In the genomic region with DNA sequence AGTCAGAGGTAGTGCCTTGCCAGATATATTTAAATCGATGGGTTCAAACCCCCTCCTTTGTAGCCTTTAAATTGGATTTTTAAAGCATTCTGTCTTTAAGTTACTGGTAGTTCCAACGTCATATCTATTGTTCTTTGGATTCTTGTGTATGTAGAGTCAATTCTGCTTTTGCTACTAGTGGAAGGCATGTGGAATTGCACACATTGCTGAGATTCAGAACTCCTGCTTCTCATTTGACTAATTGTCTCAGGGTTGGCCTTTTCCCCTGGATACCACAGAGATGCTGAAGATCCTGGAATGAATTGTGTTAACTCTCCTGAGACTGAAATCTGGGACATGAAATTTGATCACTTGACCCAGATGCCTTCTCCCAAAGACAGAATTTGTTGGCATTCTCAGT, we compare ENCODE assay signal across 14 cellular contexts.
DNase-seq lines count a peak whose midpoint lies in the region; ATAC-seq and TF ChIP-seq lines count a peak whose summit lies in the region.
"Had no signal": no experiment of that assay in that cellular context is flagged by ENCODE, and none has a peak within 500 bp of the region (broad histone marks: within the 10 kb centered on the region; RNA-seq: fewer than 3 reads in every experiment).

No MANE protein-coding gene starts in this region.

- no peak overlapping the region for H3K27ac ChIP-seq in cardiac muscle cell
- H3K27ac ChIP-seq in upper lobe of right lung, result no peak overlapping the region
- H3K27ac ChIP-seq: HL-60, pancreas, testis had no signal

- TF ChIP-seq CTCF in cardiac muscle cell (IDR thresholded peaks at IDR 0.05; ENCODE audit: low read depth, low read length), result peak; percentile 35
- peak; percentile 42 for TF ChIP-seq CTCF in glutamatergic neuron (IDR thresholded peaks at IDR 0.05; ENCODE audit: partially characterized antibody, unreplicated experiment)
- TF ChIP-seq CTCF in upper lobe of right lung (IDR thresholded peaks at IDR 0.05), result peak; percentile 8

- no peak overlapping the region for H3K4me3 ChIP-seq in cardiac muscle cell
- no peak overlapping the region for H3K4me3 ChIP-seq in upper lobe of right lung
- H3K4me3 ChIP-seq: pancreas, testis had no signal

- no peak overlapping the region for H3K27ac Mint-ChIP-seq in glutamatergic neuron (ENCODE audit: unreplicated experiment)
- H3K27ac Mint-ChIP-seq: B cell, immature natural killer cell had no signal

- H3K9me3 ChIP-seq in cardiac muscle cell (ENCODE audit: low read depth) (no peaks in the 10 kb centered on the region), upper lobe of right lung (no peaks in the 10 kb centered on the region)
- H3K9me3 ChIP-seq: pancreas, testis had no signal

- no peaks in the 10 kb centered on the region for H3K36me3 Mint-ChIP-seq in glutamatergic neuron (ENCODE audit: unreplicated experiment)
- H3K36me3 Mint-ChIP-seq: immature natural killer cell had no signal

- H3K4me1 ChIP-seq in cardiac muscle cell (ENCODE audit: low read depth) (peaks cover 11% of the 10 kb centered on the region), upper lobe of right lung (no peaks in the 10 kb centered on the region)
- H3K4me1 ChIP-seq: pancreas, testis had no signal

- H3K27me3 Mint-ChIP-seq in glutamatergic neuron (ENCODE audit: unreplicated experiment), result no peaks in the 10 kb centered on the region

- H3K4me1 Mint-ChIP-seq in glutamatergic neuron (ENCODE audit: low read depth, unreplicated experiment), result no peaks in the 10 kb centered on the region
- H3K4me1 Mint-ChIP-seq: B cell, immature natural killer cell had no signal

- ATAC-seq in left cardiac atrium (no peak), upper lobe of right lung (no peak)
- ATAC-seq: pancreas had no signal

- H3K4me3 Mint-ChIP-seq in glutamatergic neuron (ENCODE audit: unreplicated experiment), result no peak overlapping the region
- H3K4me3 Mint-ChIP-seq: B cell, immature natural killer cell had no signal

- H3K36me3 ChIP-seq in cardiac muscle cell, result no peaks in the 10 kb centered on the region
- no peaks in the 10 kb centered on the region for H3K36me3 ChIP-seq in upper lobe of right lung
- H3K36me3 ChIP-seq: pancreas had no signal

- intact Hi-C loops in left cardiac atrium (cut with DNase I), result no loop called here
- intact Hi-C loops in upper lobe of right lung (cut with DNase I), result no loop called here

- DNase-seq in cardiac muscle cell (ENCODE audit: low read depth in 1 of 2, low spot score in 1 of 2) (peak; percentile 4 to 19), left cardiac atrium (no peak), SW480 (ENCODE audit: low spot score) (peak; percentile 18), glutamatergic neuron (no peak), upper lobe of right lung (no peak), globus pallidus (ENCODE audit: low spot score) (no peak)
- DNase-seq in stimulated activated CD8-positive, alpha-beta memory T cell treated with anti-CD3 and anti-CD28 coated beads, Interleukin-4, amount 100 ng/mL, for 48 hours, result no peak
- no peak for DNase-seq in activated CD4-positive, alpha-beta T cell treated with anti-CD3 and anti-CD28 coated beads, Interleukin-2, amount 50 U/mL, for 1 hour
- DNase-seq: immature natural killer cell, NCI-H1105, pancreas, testis had no signal

- no peaks in the 10 kb centered on the region for H3K9me3 Mint-ChIP-seq in glutamatergic neuron (ENCODE audit: unreplicated experiment)
- H3K9me3 Mint-ChIP-seq: immature natural killer cell had no signal

- H3K27me3 ChIP-seq in cardiac muscle cell (no peaks in the 10 kb centered on the region), upper lobe of right lung (no peaks in the 10 kb centered on the region)
- H3K27me3 ChIP-seq: testis had no signal

Comparison
In these comparisons a context has a peak if more than half of its experiments do, and no peak if none do; other contexts are left out.
1. DNase-seq: peak in cardiac muscle cell (2 of 2) and SW480 (single experiment); none in left cardiac atrium (single experiment), glutamatergic neuron (single experiment), upper lobe of right lung (single experiment), stimulated activated CD8-positive, alpha-beta memory T cell treated with anti-CD3 and anti-CD28 coated beads, Interleukin-4, amount 100 ng/mL, for 48 hours (single experiment), globus pallidus (single experiment) and activated CD4-positive, alpha-beta T cell treated with anti-CD3 and anti-CD28 coated beads, Interleukin-2, amount 50 U/mL, for 1 hour (single experiment).
2. Peak in every context shown above with its lines, with median percentiles within 50 percentile points of each other: CTCF ChIP-seq.